In genomic region chr12:74836567-74836966, GRCh38 we compare ENCODE assay signal across 6 cellular contexts.
"Had no signal": no experiment of that assay in that cellular context is flagged by ENCODE, and none has a peak within 500 bp of the region (broad histone marks: within the 10 kb centered on the region; RNA-seq: fewer than 3 reads in every experiment).

No MANE protein-coding gene starts in this region.

- ATAC-seq: HepG2 had no signal

- H3K9ac ChIP-seq: KMS-11 had no signal

- H3K27ac ChIP-seq: HL-60, KMS-11 had no signal

- FAIRE-seq: HepG2, HTR-8/SVneo had no signal

- H3K4me2 ChIP-seq: KMS-11 had no signal

- DNase-seq: IMR-90, KBM-7 had no signal
